Comparison of ENCODE assay signal across 10 cellular contexts in the genomic region with DNA sequence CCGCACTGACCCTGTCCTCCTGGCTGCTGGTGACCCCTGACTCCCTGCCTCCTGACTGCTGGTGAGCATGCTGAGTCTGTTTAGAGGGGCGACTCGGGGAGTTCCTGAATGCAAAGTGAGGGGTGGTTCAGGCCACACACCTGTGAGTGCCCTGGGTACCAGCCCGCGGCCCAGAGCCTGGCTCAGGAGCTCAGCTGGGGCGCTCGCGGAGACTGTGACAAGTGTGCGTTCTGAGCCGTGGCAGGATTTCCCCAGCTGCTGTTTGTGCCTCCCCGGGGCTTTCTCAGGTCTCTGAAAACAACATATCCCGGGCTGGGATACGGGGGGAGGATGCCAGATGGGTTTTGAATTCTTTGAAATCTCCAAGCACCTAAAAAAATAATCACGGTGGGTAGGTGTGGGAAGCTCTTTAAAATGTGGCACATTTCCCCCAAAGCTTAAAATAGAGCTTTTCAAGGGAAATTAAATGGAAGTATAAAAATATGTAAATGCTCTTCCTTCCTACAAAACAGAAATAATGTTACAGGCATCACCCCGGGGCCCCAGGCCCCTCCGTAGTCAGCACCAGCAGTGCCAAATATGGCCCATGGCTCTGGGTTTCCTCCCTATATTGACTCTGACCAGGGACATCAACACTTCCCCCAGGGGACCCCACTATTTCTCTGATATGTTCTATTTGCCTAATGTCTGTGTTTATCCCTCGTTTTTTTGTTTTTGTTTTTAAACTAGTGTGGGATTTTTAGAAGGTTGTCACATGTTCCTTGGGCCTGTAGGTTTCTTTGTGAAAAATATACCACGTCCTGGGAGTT.
DNase-seq lines count a peak whose midpoint lies in the region; ATAC-seq and FAIRE-seq lines count a peak whose summit lies in the region.
"Had no signal": no experiment of that assay in that cellular context is flagged by ENCODE, and none has a peak within 500 bp of the region (broad histone marks: within the 10 kb centered on the region; RNA-seq: fewer than 3 reads in every experiment).

No MANE protein-coding gene starts in this region.

- peak; percentile 64 for DNase-seq in NCI-H1694 (lab: John Stamatoyannopoulos, UW)
- peak in 3 of 4 experiments; percentile 5 to 26 (median 23) for DNase-seq in activated naive CD4-positive, alpha-beta T cell (lab: John Stamatoyannopoulos, UW)
- DNase-seq in stimulated activated CD4-positive, alpha-beta T cell treated with anti-CD3 and anti-CD28 coated beads, Interleukin-4, amount 100 ng/mL, for 4 hours, result peak; percentile 56 to 61
- no peak for DNase-seq in NCI-H2081 treated with DMSO at 0.1 percent for 48 hours (lab: John Stamatoyannopoulos, UW)
- no peak for DNase-seq in hepatic stellate cell (ENCODE audit: low spot score)
- no peak for DNase-seq in ecto neural progenitor cell (ENCODE audit: low spot score)
- no peak for DNase-seq in RCC 7860 (ENCODE audit: low spot score)
- DNase-seq: body of pancreas had no signal

- ATAC-seq in GM18909 (IDR thresholded peaks at IDR 0.05; ENCODE audit: poor library complexity, unreplicated experiment), result peak; percentile 48
- ATAC-seq: body of pancreas, Right ventricle myocardium inferior had no signal

- FAIRE-seq in RCC 7860 (lab: Jason Lieb, UNC), result no peak

Comparison
In these comparisons a context has a peak if more than half of its experiments do, and no peak if none do; other contexts are left out.
1. DNase-seq: peak in NCI-H1694 (single experiment), activated naive CD4-positive, alpha-beta T cell (3 of 4) and stimulated activated CD4-positive, alpha-beta T cell treated with anti-CD3 and anti-CD28 coated beads, Interleukin-4, amount 100 ng/mL, for 4 hours (2 of 2); none in NCI-H2081 treated with DMSO at 0.1 percent for 48 hours (single experiment), hepatic stellate cell (single experiment), ecto neural progenitor cell (single experiment) and RCC 7860 (single experiment).